ENCODE assay signal across 1 cellular context in the genomic region with DNA sequence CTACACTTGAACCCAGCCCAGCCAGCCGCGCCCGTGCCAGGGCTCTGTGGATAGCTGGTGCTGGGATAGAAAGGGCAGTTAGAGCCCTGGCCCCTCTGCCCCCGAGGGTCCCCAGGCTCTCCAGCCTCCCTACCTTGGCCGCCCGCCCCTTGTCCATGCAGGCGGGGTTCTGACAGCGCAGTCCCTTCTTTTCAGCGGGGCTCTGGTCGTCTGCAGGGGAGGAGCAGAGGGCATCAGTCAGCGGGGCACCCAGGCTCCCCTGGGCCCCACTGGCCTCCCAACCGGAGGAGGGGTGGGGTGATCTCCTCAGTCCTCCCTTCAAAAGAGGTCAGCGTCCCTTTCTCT.
TF ChIP-seq lines count a peak whose summit lies in the region.

No MANE protein-coding gene starts in this region.

TF ChIP-seq in SK-N-SH, 30 proteins besides CTCF, POLR2A, EP300 and RAD21 (continued from another document):
- TF ChIP-seq, protein P1, sequence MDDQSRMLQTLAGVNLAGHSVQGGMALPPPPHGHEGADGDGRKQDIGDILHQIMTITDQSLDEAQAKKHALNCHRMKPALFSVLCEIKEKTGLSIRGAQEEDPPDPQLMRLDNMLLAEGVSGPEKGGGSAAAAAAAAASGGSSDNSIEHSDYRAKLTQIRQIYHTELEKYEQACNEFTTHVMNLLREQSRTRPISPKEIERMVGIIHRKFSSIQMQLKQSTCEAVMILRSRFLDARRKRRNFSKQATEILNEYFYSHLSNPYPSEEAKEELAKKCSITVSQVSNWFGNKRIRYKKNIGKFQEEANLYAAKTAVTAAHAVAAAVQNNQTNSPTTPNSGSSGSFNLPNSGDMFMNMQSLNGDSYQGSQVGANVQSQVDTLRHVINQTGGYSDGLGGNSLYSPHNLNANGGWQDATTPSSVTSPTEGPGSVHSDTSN (IDR thresholded peaks at IDR 0.05): no peak
- TF ChIP-seq RFX5 (IDR thresholded peaks at IDR 0.05; ENCODE audit: low read length): no peak
